Comparison of ENCODE assay signal across 32 cellular contexts in the genomic region with DNA sequence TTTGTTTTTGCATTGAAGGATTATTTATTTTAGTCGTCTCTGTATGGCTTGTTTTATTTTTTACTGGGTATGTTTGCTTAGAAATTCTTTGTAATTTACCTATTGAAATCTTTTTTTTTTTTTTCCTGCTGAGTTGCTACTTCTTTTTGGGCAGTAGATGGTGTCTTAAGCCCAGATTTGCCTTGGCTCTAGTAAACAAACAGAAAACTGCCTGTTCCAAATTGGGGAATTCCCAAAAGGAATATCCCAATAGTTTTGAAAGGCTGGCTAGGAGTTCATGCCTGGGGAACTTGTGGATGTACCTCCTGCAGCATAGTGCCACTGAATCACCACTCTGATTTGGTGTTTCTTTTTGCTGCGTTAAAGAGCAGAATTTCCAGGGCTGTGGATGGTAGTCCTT. TPM values are rescaled to one million over a fixed set of nuclear protein-coding genes. Genes with fewer than 3 reads are reported as not detected.
A peak's percentile ranks its signal among the peaks of the same experiment; 100 is the strongest.
DNase-seq lines count a peak whose midpoint lies in the region; ATAC-seq, FAIRE-seq and TF ChIP-seq lines count a peak whose summit lies in the region.
"Had no signal": no experiment of that assay in that cellular context is flagged by ENCODE, and none has a peak within 500 bp of the region (broad histone marks: within the 10 kb centered on the region; RNA-seq: fewer than 3 reads in every experiment).

No MANE protein-coding gene starts in this region.

- TF ChIP-seq CTCF in astrocyte (IDR thresholded peaks at IDR 0.05; ENCODE audit: insufficient read depth, low read depth, low read length): no peak
- TF ChIP-seq CTCF in fibroblast of pulmonary artery (IDR thresholded peaks at IDR 0.05; ENCODE audit: low read length, missing control alignments): peak; percentile 12
- TF ChIP-seq CTCF in vagina (IDR thresholded peaks at IDR 0.05): no peak
- TF ChIP-seq CTCF in gastroesophageal sphincter (IDR thresholded peaks at IDR 0.05): no peak

- no peak overlapping the region for H3K9ac ChIP-seq in astrocyte (ENCODE audit: low read length)
- H3K9ac ChIP-seq: neural progenitor cell had no signal

- TF ChIP-seq EP300 in Ishikawa (IDR thresholded peaks at IDR 0.05; ENCODE audit: borderline replicate concordance) (no peak), gastroesophageal sphincter (IDR thresholded peaks at IDR 0.05) (no peak)

- H3K27me3 ChIP-seq in astrocyte (ENCODE audit: insufficient read depth, low read length) (no peaks in the 10 kb centered on the region), vagina (no peaks in the 10 kb centered on the region), gastroesophageal sphincter (no peaks in the 10 kb centered on the region)
- H3K27me3 ChIP-seq: brain microvascular endothelial cell, neural progenitor cell, pancreas had no signal

- H3K27ac Mint-ChIP-seq in astrocyte (ENCODE audit: unreplicated experiment): peak overlapping the region; percentile 47
- H3K27ac Mint-ChIP-seq: activated naive CD4-positive, alpha-beta T cell treated with anti-CD3 and anti-CD28 coated beads, Interleukin-2, amount 50 U/mL, for 24 hours; CD4-positive, CD25-positive, alpha-beta regulatory T cell; neural progenitor cell had no signal

- H3K4me3 Mint-ChIP-seq in astrocyte (ENCODE audit: unreplicated experiment): no peak overlapping the region
- H3K4me3 Mint-ChIP-seq: activated naive CD4-positive, alpha-beta T cell treated with anti-CD3 and anti-CD28 coated beads, Interleukin-2, amount 50 U/mL, for 24 hours; CD4-positive, CD25-positive, alpha-beta regulatory T cell; neural progenitor cell had no signal

- WGBS in gastroesophageal sphincter (ENCODE audit: low coverage in 1 of 2), 2 donors: 83 to 100% methylated on average over 1 to 2 of the region's 2 CpGs

- H3K27me3 Mint-ChIP-seq in astrocyte (ENCODE audit: low read depth, unreplicated experiment): no peaks in the 10 kb centered on the region

- H3K4me2 ChIP-seq in astrocyte (ENCODE audit: low read length): no peak overlapping the region
- H3K4me2 ChIP-seq: neural progenitor cell had no signal

- no peaks in the 10 kb centered on the region for H4K20me1 ChIP-seq in astrocyte (ENCODE audit: insufficient read depth, low read length)

- TF ChIP-seq POLR2A in vagina (IDR thresholded peaks at IDR 0.05) (no peak), gastroesophageal sphincter (IDR thresholded peaks at IDR 0.05) (no peak)

- no peaks in the 10 kb centered on the region for H3K79me2 ChIP-seq in astrocyte (ENCODE audit: insufficient read depth, low read length)

- DNase-seq in NCI-H748 (lab: John Stamatoyannopoulos, UW; ENCODE audit: unreplicated experiment) (peak; percentile 7), NCI-H748 treated with DMSO at 0.1 percent for 48 hours (lab: John Stamatoyannopoulos, UW) (no peak), astrocyte (ENCODE audit: low read depth) (no peak), fibroblast of pulmonary artery (ENCODE audit: low read depth) (peak; percentile 34), T1000 (lab: John Stamatoyannopoulos, UW) (no peak), vagina (ENCODE audit: extremely low spot score in 2 of 2) (no peak)
- DNase-seq: 8988T; activated CD4-positive, alpha-beta T cell treated with anti-CD3 and anti-CD28 coated beads for 4 hours; amniotic stem cell; brain microvascular endothelial cell; Calu3; CD4-positive, CD25-positive, alpha-beta regulatory T cell; DMS79; effector CD8-positive, alpha-beta T cell; GF-D8; heart left ventricle; left ventricle myocardium superior; NCI-H146; NCI-H2107; NCI-H510A; pancreas; SHP77 treated with DMSO at 0.1 percent for 48 hours; stimulated activated naive CD4-positive, alpha-beta T cell treated with Interleukin-2 at 50 U/mL for 16 hours; SW 1271; WERI-Rb-1 had no signal

- H3K4me1 Mint-ChIP-seq in astrocyte (ENCODE audit: low read depth, unreplicated experiment): peaks cover 17% of the 10 kb centered on the region
- H3K4me1 Mint-ChIP-seq: CD4-positive, CD25-positive, alpha-beta regulatory T cell had no signal

- H3K27ac ChIP-seq in astrocyte (ENCODE audit: low read depth, low read length): no peak overlapping the region
- no peak overlapping the region for H3K27ac ChIP-seq in vagina
- H3K27ac ChIP-seq in gastroesophageal sphincter: no peak overlapping the region
- H3K27ac ChIP-seq: brain microvascular endothelial cell, coronary artery, heart left ventricle, neural progenitor cell, pancreas, WERI-Rb-1 had no signal

- H3K36me3 Mint-ChIP-seq in astrocyte (ENCODE audit: low read depth, unreplicated experiment): no peaks in the 10 kb centered on the region
- H3K36me3 Mint-ChIP-seq: CD4-positive, CD25-positive, alpha-beta regulatory T cell; neural progenitor cell had no signal

- ATAC-seq in gastroesophageal sphincter: no peak
- ATAC-seq: heart left ventricle, HepG2, left ventricle myocardium superior, pancreas had no signal

- no peak for FAIRE-seq in astrocyte (lab: Jason Lieb, UNC)
- FAIRE-seq: HepG2, keratinocyte, pancreas had no signal

- H3K9me3 ChIP-seq in astrocyte (ENCODE audit: insufficient read depth, low read depth, low read length) (no peaks in the 10 kb centered on the region), vagina (no peaks in the 10 kb centered on the region), gastroesophageal sphincter (peaks cover 0 to 17% (median 0%) of the 10 kb centered on the region in 3 donors)
- H3K9me3 ChIP-seq: pancreas had no signal

- H3K4me3 ChIP-seq in astrocyte (ENCODE audit: insufficient read depth, low read depth, low read length) (no peak overlapping the region), fibroblast of pulmonary artery (replicated peaks; ENCODE audit: low read depth, low read length) (no peak overlapping the region), vagina (no peak overlapping the region), gastroesophageal sphincter (no peak overlapping the region)
- H3K4me3 ChIP-seq: coronary artery, heart left ventricle, neural progenitor cell, pancreas had no signal

- H3K4me1 ChIP-seq in astrocyte (ENCODE audit: insufficient read depth, low read length) (peaks cover 15% of the 10 kb centered on the region), vagina (peaks cover 4% of the 10 kb centered on the region), gastroesophageal sphincter (no peaks in the 10 kb centered on the region)
- H3K4me1 ChIP-seq: heart left ventricle, neural progenitor cell, pancreas had no signal

- peak; percentile 30; the same call in 1 of the 2 replicates for TF ChIP-seq RAD21 in Ishikawa (IDR thresholded peaks at IDR 0.05; ENCODE audit: low read depth)

- intact Hi-C loops in vagina (cut with DNase I): no loop called here

- no peak overlapping the region for H2AFZ ChIP-seq in astrocyte (ENCODE audit: low read depth, low read length)
- H2AFZ ChIP-seq: neural progenitor cell had no signal

- H3K36me3 ChIP-seq in astrocyte (ENCODE audit: insufficient read depth, low read length): no peaks in the 10 kb centered on the region
- H3K36me3 ChIP-seq in vagina: no peaks in the 10 kb centered on the region
- no peaks in the 10 kb centered on the region for H3K36me3 ChIP-seq in gastroesophageal sphincter
- H3K36me3 ChIP-seq: heart left ventricle, pancreas, WERI-Rb-1 had no signal

- H3K9me3 Mint-ChIP-seq in astrocyte (ENCODE audit: unreplicated experiment): peaks cover 17% of the 10 kb centered on the region

TF ChIP-seq in Ishikawa, 13 proteins besides CTCF, POLR2A, EP300 and RAD21:
- TF ChIP-seq TAF1 (IDR thresholded peaks at IDR 0.05; ENCODE audit: low read depth) (no peak), ZBTB7A (IDR thresholded peaks at IDR 0.05; ENCODE audit: low read depth) (no peak)
- TF ChIP-seq, protein P1, sequence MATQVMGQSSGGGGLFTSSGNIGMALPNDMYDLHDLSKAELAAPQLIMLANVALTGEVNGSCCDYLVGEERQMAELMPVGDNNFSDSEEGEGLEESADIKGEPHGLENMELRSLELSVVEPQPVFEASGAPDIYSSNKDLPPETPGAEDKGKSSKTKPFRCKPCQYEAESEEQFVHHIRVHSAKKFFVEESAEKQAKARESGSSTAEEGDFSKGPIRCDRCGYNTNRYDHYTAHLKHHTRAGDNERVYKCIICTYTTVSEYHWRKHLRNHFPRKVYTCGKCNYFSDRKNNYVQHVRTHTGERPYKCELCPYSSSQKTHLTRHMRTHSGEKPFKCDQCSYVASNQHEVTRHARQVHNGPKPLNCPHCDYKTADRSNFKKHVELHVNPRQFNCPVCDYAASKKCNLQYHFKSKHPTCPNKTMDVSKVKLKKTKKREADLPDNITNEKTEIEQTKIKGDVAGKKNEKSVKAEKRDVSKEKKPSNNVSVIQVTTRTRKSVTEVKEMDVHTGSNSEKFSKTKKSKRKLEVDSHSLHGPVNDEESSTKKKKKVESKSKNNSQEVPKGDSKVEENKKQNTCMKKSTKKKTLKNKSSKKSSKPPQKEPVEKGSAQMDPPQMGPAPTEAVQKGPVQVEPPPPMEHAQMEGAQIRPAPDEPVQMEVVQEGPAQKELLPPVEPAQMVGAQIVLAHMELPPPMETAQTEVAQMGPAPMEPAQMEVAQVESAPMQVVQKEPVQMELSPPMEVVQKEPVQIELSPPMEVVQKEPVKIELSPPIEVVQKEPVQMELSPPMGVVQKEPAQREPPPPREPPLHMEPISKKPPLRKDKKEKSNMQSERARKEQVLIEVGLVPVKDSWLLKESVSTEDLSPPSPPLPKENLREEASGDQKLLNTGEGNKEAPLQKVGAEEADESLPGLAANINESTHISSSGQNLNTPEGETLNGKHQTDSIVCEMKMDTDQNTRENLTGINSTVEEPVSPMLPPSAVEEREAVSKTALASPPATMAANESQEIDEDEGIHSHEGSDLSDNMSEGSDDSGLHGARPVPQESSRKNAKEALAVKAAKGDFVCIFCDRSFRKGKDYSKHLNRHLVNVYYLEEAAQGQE (IDR thresholded peaks at IDR 0.05; ENCODE audit: low read depth): no peak

RNA-seq across cellular contexts. Expression of gene PAMR1, which starts 17.7 kb away (rescaled TPM):
- total RNA-seq in astrocyte (12.6 and 18.0 TPM in 2 replicates), vagina (46.7 TPM), gastroesophageal sphincter (10 to 100 TPM in 1 of 4 donors, 1 to 10 TPM in 3; 4.2 to 17.3 (median 5.6) TPM)
- total RNA-seq: Calu3; CD4-positive, CD25-positive, alpha-beta regulatory T cell; HepG2 had no signal

Comparison
In these comparisons a context has a peak if more than half of its experiments do, and no peak if none do; other contexts are left out.
1. DNase-seq: peak in NCI-H748 (single experiment) and fibroblast of pulmonary artery (single experiment); none in NCI-H748 treated with DMSO at 0.1 percent for 48 hours (single experiment), astrocyte (single experiment), T1000 (single experiment) and vagina (0 of 2).